8 cellular contexts compared by ENCODE assay signal in genomic region chr3:184314700-184315505, GRCh38. TPM values are rescaled to one million over a fixed set of nuclear protein-coding genes. Genes with fewer than 3 reads are reported as not detected.
DNase-seq lines count a peak whose midpoint lies in the region; FAIRE-seq and TF ChIP-seq lines count a peak whose summit lies in the region.

No MANE protein-coding gene starts in this region.

- H3K27ac ChIP-seq in GM23248 (peak overlapping the region; percentile 88), kidney (ENCODE audit: low read depth in 2 of 2, low read length in 2 of 2) (peak overlapping the region; percentile 90 to 94)

- in situ Hi-C loops in GM23248 (cut with MboI), result no loop called here

- no peaks in the 10 kb centered on the region for H3K9me2 ChIP-seq in GM23248 (ENCODE audit: insufficient read depth)

- H4K20me1 ChIP-seq in GM23248 (ENCODE audit: insufficient read depth), result peaks cover 16% of the 10 kb centered on the region; the same call in 1 of the 2 replicates

- intact Hi-C loops in kidney (cut with DNase I), result no loop called here

- no peak overlapping the region for H2AFZ ChIP-seq in GM23248

- H3K4me3 ChIP-seq in GM23248 (peak overlapping the region; percentile 91), WI38 (ENCODE audit: low read depth, low read length) (peak overlapping the region; percentile 90), cardiac fibroblast (replicated peaks in 1 of 2; ENCODE audit: low read depth in 2 of 2, low read length in 2 of 2) (peak overlapping the region; percentile 85), kidney (ENCODE audit: low read length in 2 of 2) (peak overlapping the region; percentile 79 to 90)

- H3K9ac ChIP-seq in GM23248 (peak overlapping the region; percentile 96), kidney (ENCODE audit: low read length in 2 of 2) (peak overlapping the region; percentile 85 to 87)

- FAIRE-seq in kidney (lab: Jason Lieb, UNC), result no peak

- peak overlapping the region; percentile 96 for H3K4me2 ChIP-seq in GM23248 (ENCODE audit: unreplicated experiment)

- H3K79me2 ChIP-seq in GM23248 (ENCODE audit: insufficient read depth), result peaks cover 45% of the 10 kb centered on the region

- WGBS in GM23248 (ENCODE audit: low coverage in 1 of 2, low lambda C conversion rate in 2 of 2, missing lambda C conversion rate in 2 of 2), 2 experiments, result 0 to 1% methylated on average over 5 to 51 of the region's 86 CpGs

- no peak for TF ChIP-seq CTCF in GM10266 (IDR thresholded peaks at IDR 0.05; ENCODE audit: control insufficient read depth, insufficient read depth, low read depth, missing control alignments)
- TF ChIP-seq CTCF in WI38 (IDR thresholded peaks at IDR 0.05; ENCODE audit: low read depth, low read length), result no peak
- TF ChIP-seq CTCF in cardiac fibroblast (IDR thresholded peaks at IDR 0.05; ENCODE audit: low read depth, low read length), result no peak
- no peak for TF ChIP-seq CTCF in kidney (IDR thresholded peaks at IDR 0.05; ENCODE audit: borderline replicate concordance, extremely low read depth, insufficient read depth)

- no peaks in the 10 kb centered on the region for H3K27me3 ChIP-seq in GM23248 (replicated peaks; ENCODE audit: insufficient read depth)

- H3K4me1 ChIP-seq in GM23248 (ENCODE audit: insufficient read depth) (peaks cover 31% of the 10 kb centered on the region), kidney (ENCODE audit: control insufficient read depth in 1 of 2, insufficient read depth in 1 of 2, low read depth in 1 of 2, low read length in 2 of 2) (peaks cover 24 to 30% of the 10 kb centered on the region in 2 donors)

- H3K9me3 ChIP-seq in GM23248 (ENCODE audit: low read depth), result no peaks in the 10 kb centered on the region
- no peaks in the 10 kb centered on the region for H3K9me3 ChIP-seq in kidney (ENCODE audit: control insufficient read depth in 1 of 2, low read length in 2 of 2)

- H3K36me3 ChIP-seq in GM23248 (ENCODE audit: low read depth) (peaks cover 11% of the 10 kb centered on the region), kidney (ENCODE audit: control insufficient read depth in 1 of 2, insufficient read depth in 2 of 2, low read length in 2 of 2) (peaks cover 5 to 10% of the 10 kb centered on the region in 2 donors)

- DNase-seq in GM10266 (ENCODE audit: extremely low spot score), result peak; percentile 80
- DNase-seq in GM23248, result peak; percentile 90
- DNase-seq in Kasumi-1 (lab: John Stamatoyannopoulos, UW), result peak; percentile 8 to 19
- DNase-seq in cardiac fibroblast (ENCODE audit: low read depth in 2 of 2), result peak; percentile 79 to 93
- DNase-seq in kidney, result peak; percentile 96
- DNase-seq in stimulated activated CD4-positive, alpha-beta T cell treated with anti-CD3 and anti-CD28 coated beads, Interleukin-1b, Interleukin-23, amount 100 ng/mL, for 48 hours, result peak; percentile 54
- DNase-seq in T1000 (lab: John Stamatoyannopoulos, UW), result no peak

- peaks cover 54% of the 10 kb centered on the region for H3F3A ChIP-seq in GM23248 (ENCODE audit: insufficient read depth)

RNA-seq across cellular contexts. Expression of gene EIF4G1, which starts 0.5 kb away (rescaled TPM):
- total RNA-seq in GM23248 (2014; rRNA removed; shearing (Covaris generic)), result 366 and 370 TPM in 2 replicates
- 183 and 184 TPM in 2 replicates for polyA plus RNA-seq in GM23248 (2016; fragmentation: Nextera tagmentation; extraction: Ambion mirVana)
- total RNA-seq in kidney, result 327 TPM
- polyA plus RNA-seq in kidney (ENCODE audit: insufficient read depth, low read depth, low replicate concordance), result 118 TPM

RNA-seq across cellular contexts. Expression of gene PSMD2, which starts 15.9 kb away (rescaled TPM):
- total RNA-seq in GM23248 (2014; rRNA removed; shearing (Covaris generic)), result 596 and 602 TPM in 2 replicates
- polyA plus RNA-seq in GM23248 (2016; fragmentation: Nextera tagmentation; extraction: Ambion mirVana), result 513 and 518 TPM in 2 replicates
- 149 TPM for total RNA-seq in kidney
- 104 TPM for polyA plus RNA-seq in kidney (ENCODE audit: insufficient read depth, low read depth, low replicate concordance)

RNA-seq across cellular contexts. Expression of gene FAM131A, which starts 22.5 kb away (rescaled TPM):
- total RNA-seq in GM23248 (2014; rRNA removed; shearing (Covaris generic)), result 24.5 and 44.9 TPM in 2 replicates
- polyA plus RNA-seq in GM23248 (2016; fragmentation: Nextera tagmentation; extraction: Ambion mirVana) (5.6 and 7.0 TPM in 2 replicates), kidney (ENCODE audit: insufficient read depth, low read depth, low replicate concordance) (14.0 TPM)
- total RNA-seq in kidney, result 20.1 TPM

RNA-seq across cellular contexts. Expression of gene ECE2, which starts 39.1 kb away (rescaled TPM):
- not detected in 2 replicates for total RNA-seq in GM23248 (2014; rRNA removed; shearing (Covaris generic))
- polyA plus RNA-seq in GM23248 (2016; fragmentation: Nextera tagmentation; extraction: Ambion mirVana), result not detected in 2 replicates
- not detected for total RNA-seq in kidney
- not detected for polyA plus RNA-seq in kidney (ENCODE audit: insufficient read depth, low read depth, low replicate concordance)

RNA-seq across cellular contexts. Expression of gene CLCN2, which starts 46.5 kb away (rescaled TPM):
- 1.2 and 1.8 TPM in 2 replicates for total RNA-seq in GM23248 (2014; rRNA removed; shearing (Covaris generic))
- polyA plus RNA-seq in GM23248 (2016; fragmentation: Nextera tagmentation; extraction: Ambion mirVana), result 1.3 and 1.5 TPM in 2 replicates
- total RNA-seq in kidney, result 10.4 TPM
- 6.4 TPM for polyA plus RNA-seq in kidney (ENCODE audit: insufficient read depth, low read depth, low replicate concordance)
